In the genomic region with DNA sequence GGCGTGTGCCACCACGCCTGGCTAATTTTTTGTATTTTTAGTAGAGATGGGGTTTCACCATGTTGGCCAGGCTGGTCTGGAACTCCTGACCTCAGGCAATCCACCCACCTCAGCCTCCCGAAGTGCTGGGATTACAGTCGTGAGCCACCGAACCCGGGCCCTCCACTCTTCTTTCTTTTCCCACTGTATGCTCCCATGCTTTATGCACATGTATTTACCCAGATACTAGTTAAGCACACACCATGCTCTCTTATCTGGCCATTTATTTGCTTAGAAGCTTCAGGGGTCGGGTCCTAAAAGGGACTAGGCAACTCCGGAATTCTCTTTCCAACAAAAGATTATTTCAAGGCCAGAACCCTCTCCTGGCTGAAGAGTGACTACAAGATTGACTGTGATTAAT, we compare ENCODE assay signal across 2 cellular contexts. TPM values are rescaled to one million over a fixed set of nuclear protein-coding genes. Genes with fewer than 3 reads are reported as not detected.
"Had no signal": no experiment of that assay in that cellular context is flagged by ENCODE, and none has a peak within 500 bp of the region (broad histone marks: within the 10 kb centered on the region; RNA-seq: fewer than 3 reads in every experiment).

No MANE protein-coding gene starts in this region.

RNA-seq across cellular contexts. Expression of a gene that starts 38.7 kb away (rescaled TPM):
- total RNA-seq: IMR-90, K562 had no signal
- polyA plus RNA-seq: K562 had no signal
